11 cellular contexts compared by ENCODE assay signal in genomic region chr11:444397-445144, GRCh38. TPM values are rescaled to one million over a fixed set of nuclear protein-coding genes. Genes with fewer than 3 reads are reported as not detected.
DNase-seq lines count a peak whose midpoint lies in the region; TF ChIP-seq lines count a peak whose summit lies in the region.
"Had no signal": no experiment of that assay in that cellular context is flagged by ENCODE, and none has a peak within 500 bp of the region (broad histone marks: within the 10 kb centered on the region; RNA-seq: fewer than 3 reads in every experiment).

No MANE protein-coding gene starts in this region.

- CTCF ChIA-PET in MCF 10A (lab: Yijun Ruan, JAX), result interaction anchor here (0.5 to 1.1 kb wide), 3 partner anchors 60 to 138 kb away, joined by 3 to 4 read pairs (median 3); no protein-coding TSS in a partner anchor

- H3K9me3 Mint-ChIP-seq in MCF 10A (ENCODE audit: unreplicated experiment) (no peaks in the 10 kb centered on the region), type B pancreatic cell (no peaks in the 10 kb centered on the region)
- H3K9me3 Mint-ChIP-seq: activated B cell treated with CpG ODN at 0.5 μM for 24 hours had no signal

- in situ Hi-C loops in T47D (cut with HindIII; ENCODE audit: low pct_unique_long_range_greater_than_20kb, low sequenced_read_pairs), result no loop called here

- H3K27me3 Mint-ChIP-seq in MCF 10A (ENCODE audit: insufficient read depth, unreplicated experiment), result no peaks in the 10 kb centered on the region
- H3K27me3 Mint-ChIP-seq in type B pancreatic cell, result no peaks in the 10 kb centered on the region
- H3K27me3 Mint-ChIP-seq: activated B cell treated with CpG ODN at 0.5 μM for 24 hours had no signal

- H3K4me3 Mint-ChIP-seq in MCF 10A (ENCODE audit: unreplicated experiment) (no peak overlapping the region), type B pancreatic cell (peak overlapping the region; percentile 74)
- H3K4me3 Mint-ChIP-seq: activated B cell treated with CpG ODN at 0.5 μM for 24 hours had no signal

- DNase-seq in T47D (ENCODE audit: low read depth in 1 of 2, low spot score in 1 of 2), result peak; percentile 66 to 72
- no peak for DNase-seq in MCF 10A (ENCODE audit: unreplicated experiment)
- DNase-seq in OCI-M1 (lab: John Stamatoyannopoulos, UW), result peak; percentile 45
- peak; percentile 53 for DNase-seq in glomerular visceral epithelial cell (ENCODE audit: extremely low spot score)
- DNase-seq in type B pancreatic cell (ENCODE audit: extremely low spot score, unreplicated experiment), result no peak
- DNase-seq in activated CD4-positive, alpha-beta T cell treated with anti-CD3 and anti-CD28 coated beads, Interleukin-2, amount 50 U/mL, for 1 hour, result no peak
- DNase-seq in activated effector memory CD4-positive, alpha-beta T cell treated with Interleukin-2 at 50 U/mL for 16 hours, result no peak
- DNase-seq in activated CD8-positive, alpha-beta memory T cell treated with anti-CD3 and anti-CD28 coated beads for 24 hours, result no peak
- DNase-seq: activated B cell treated with CpG ODN at 0.5 μM for 24 hours, heart right ventricle, NCI-H1436 had no signal

- peaks cover 6% of the 10 kb centered on the region for H3K4me1 Mint-ChIP-seq in MCF 10A (ENCODE audit: insufficient read depth, unreplicated experiment)
- peaks cover 10% of the 10 kb centered on the region for H3K4me1 Mint-ChIP-seq in type B pancreatic cell (ENCODE audit: unreplicated experiment)

- no peak for TF ChIP-seq CTCF in MCF 10A (IDR thresholded peaks at IDR 0.05; ENCODE audit: unreplicated experiment)
- TF ChIP-seq CTCF in type B pancreatic cell (conservative IDR thresholded peaks at IDR 0.05), result no peak

- no peak overlapping the region for H3K27ac Mint-ChIP-seq in MCF 10A (ENCODE audit: low read depth, unreplicated experiment)
- H3K27ac Mint-ChIP-seq in type B pancreatic cell, result peak overlapping the region; percentile 83
- H3K27ac Mint-ChIP-seq: activated B cell treated with CpG ODN at 0.5 μM for 24 hours had no signal

- POLR2A ChIA-PET in MCF 10A (lab: Yijun Ruan, JAX), result interaction anchor here (0.6 to 2.6 kb wide), 11 partner anchors 22 to 237 kb away, joined by 3 to 9 read pairs (median 5); partner anchors contain the start of genes BET1L, PKP3, PSMD13 and RIC8A

- H3K36me3 Mint-ChIP-seq in MCF 10A (ENCODE audit: insufficient read depth, unreplicated experiment), result no peaks in the 10 kb centered on the region
- no peaks in the 10 kb centered on the region for H3K36me3 Mint-ChIP-seq in type B pancreatic cell

- BruUV-seq in MCF 10A (replicated peaks; lab: Mats Ljungman, UMichigan), result no TSS peak

- intact Hi-C loops in MCF 10A (cut with micrococcal nuclease), result loop anchor here (5.0 kb wide), 2 partner anchors 37 to 237 kb away; partner anchors contain the start of genes BET1L and RIC8A

RNA-seq across cellular contexts. Expression of gene ANO9, which starts 2.8 kb away (rescaled TPM):
- total RNA-seq in MCF 10A (2022) (7.2 and 9.4 TPM in 2 replicates), type B pancreatic cell (ENCODE audit: low replicate concordance) (25.3 and 66.6 TPM in 2 replicates)

RNA-seq across cellular contexts. Expression of gene PTDSS2, which starts 5.5 kb away (rescaled TPM):
- total RNA-seq in MCF 10A (2022) (28.2 and 29.4 TPM in 2 replicates), type B pancreatic cell (ENCODE audit: low replicate concordance) (33.6 and 46.9 TPM in 2 replicates)

RNA-seq across cellular contexts. Expression of gene SIGIRR, which starts 29.8 kb away (rescaled TPM):
- 6.2 and 7.7 TPM in 2 replicates for total RNA-seq in MCF 10A (2022)
- total RNA-seq in type B pancreatic cell (ENCODE audit: low replicate concordance), result 36.2 and 44.0 TPM in 2 replicates

RNA-seq across cellular contexts. Expression of gene PKP3, which starts 50.6 kb away (rescaled TPM):
- total RNA-seq in MCF 10A (2022), result 129 and 177 TPM in 2 replicates
- total RNA-seq in type B pancreatic cell (ENCODE audit: low replicate concordance), result 51.6 and 156 TPM in 2 replicates

Comparison
In these comparisons a context has a peak if more than half of its experiments do, and no peak if none do; other contexts are left out.
1. DNase-seq: peak in T47D (2 of 2), OCI-M1 (single experiment) and glomerular visceral epithelial cell (single experiment); none in MCF 10A (single experiment), type B pancreatic cell (single experiment), activated CD4-positive, alpha-beta T cell treated with anti-CD3 and anti-CD28 coated beads, Interleukin-2, amount 50 U/mL, for 1 hour (single experiment), activated effector memory CD4-positive, alpha-beta T cell treated with Interleukin-2 at 50 U/mL for 16 hours (single experiment) and activated CD8-positive, alpha-beta memory T cell treated with anti-CD3 and anti-CD28 coated beads for 24 hours (single experiment).